Comparison of ENCODE assay signal across 7 cellular contexts in the genomic region with DNA sequence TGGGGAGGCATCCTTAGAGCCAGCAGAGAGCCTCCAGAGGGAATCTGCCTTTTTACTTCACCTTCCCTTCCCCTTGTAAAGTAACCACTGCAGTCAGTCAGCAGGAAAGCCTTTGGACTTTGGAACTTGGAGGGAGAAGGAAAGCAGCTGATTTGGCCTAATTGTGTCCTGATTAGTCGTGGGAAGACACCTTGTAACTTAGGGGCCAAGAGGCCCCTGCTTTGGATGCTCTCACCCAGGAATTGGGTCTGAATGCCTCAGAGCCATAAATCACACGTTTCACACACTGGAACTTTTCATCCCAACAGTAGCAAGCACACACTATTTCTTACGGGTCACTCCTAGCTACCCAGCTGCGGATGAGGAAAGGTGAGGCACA.
DNase-seq lines count a peak whose midpoint lies in the region; ATAC-seq, FAIRE-seq and TF ChIP-seq lines count a peak whose summit lies in the region.

No MANE protein-coding gene starts in this region.

- H3K79me1 ChIP-seq in IMR-90 (ENCODE audit: low read depth in 1 of 2, low read length in 2 of 2), result 0 out of 4 replicates have a peak, but pooled peaks cover 0 to 3% of the 10 kb centered on the region in 2 experiments

- no peak for TF ChIP-seq RAD21 in IMR-90 (IDR thresholded peaks at IDR 0.05; ENCODE audit: low read length)

- H3K36me3 Mint-ChIP-seq in activated naive CD8-positive, alpha-beta T cell, result no peaks in the 10 kb centered on the region

- in situ Hi-C loops in IMR-90 (cut with MboI; ENCODE audit: low sequenced_read_pairs), result loop anchor here (25.0 kb wide), 1 partner anchor 200 kb away; a partner anchor contains a TSS

- H3K9me3 Mint-ChIP-seq in activated naive CD8-positive, alpha-beta T cell (ENCODE audit: low read depth), result no peaks in the 10 kb centered on the region
- no peaks in the 10 kb centered on the region for H3K9me3 Mint-ChIP-seq in stimulated activated naive CD8-positive, alpha-beta T cell treated with anti-CD3 and anti-CD28 coated beads, Interleukin-15, amount 100 ng/mL, for 72 hours

- no peak overlapping the region for H4K5ac ChIP-seq in IMR-90 (ENCODE audit: low read depth, low read length)

- TF ChIP-seq POLR2A in IMR-90 (IDR thresholded peaks at IDR 0.05; ENCODE audit: low read depth, low read length), result no peak

- H2AK9ac ChIP-seq in IMR-90 (replicated peaks; ENCODE audit: low read depth, low read length, poor library complexity), result peak overlapping the region; percentile 16

- peaks cover 10% of the 10 kb centered on the region for H3K4me1 Mint-ChIP-seq in activated naive CD8-positive, alpha-beta T cell (ENCODE audit: low read depth)
- peaks cover 26% of the 10 kb centered on the region for H3K4me1 Mint-ChIP-seq in stimulated activated naive CD8-positive, alpha-beta T cell treated with anti-CD3 and anti-CD28 coated beads, Interleukin-15, amount 100 ng/mL, for 72 hours

- H3K36me3 ChIP-seq in IMR-90 (ENCODE audit: control insufficient read depth, insufficient read depth, low read length), result no peaks in the 10 kb centered on the region

- BruUV-seq in IMR-90 (replicated peaks; lab: Mats Ljungman, UMichigan), result no TSS peak

- no peaks in the 10 kb centered on the region for H4K20me1 ChIP-seq in IMR-90 (ENCODE audit: insufficient read depth, low read length)

- H2AFZ ChIP-seq in IMR-90 (replicated peaks; ENCODE audit: low read length, poor library complexity), result peak overlapping the region; percentile 94

- dilution Hi-C loops in IMR-90 (cut with HindIII; ENCODE audit: low sequenced_read_pairs, unreplicated experiment), result no loop called here

- H3K4me3 ChIP-seq in IMR-90 (ENCODE audit: insufficient read depth, low read depth, low read length), result no peak overlapping the region

- no peaks in the 10 kb centered on the region for H3K9me1 ChIP-seq in IMR-90 (ENCODE audit: insufficient read depth, low read length)

- peak overlapping the region; percentile 26; the same call in 1 of the 2 replicates for H3K18ac ChIP-seq in IMR-90 (ENCODE audit: low read depth, low read length)

- POLR2A ChIA-PET in IMR-90 (lab: Charles Lee; ENCODE audit: unreplicated experiment), result no interaction called here

- H4K8ac ChIP-seq in IMR-90 (ENCODE audit: low read depth in 2 of 2, low read length in 2 of 2), result peak overlapping the region; percentile 4 to 59; a peak in 2 of 4 replicates

- H3K9ac ChIP-seq in IMR-90 (ENCODE audit: low read depth, low read length), result no peak overlapping the region

- peak overlapping the region; percentile 92 for H3K4me3 Mint-ChIP-seq in activated naive CD8-positive, alpha-beta T cell
- peak overlapping the region; percentile 81 to 87 for H3K4me3 Mint-ChIP-seq in stimulated activated naive CD8-positive, alpha-beta T cell treated with anti-CD3 and anti-CD28 coated beads, Interleukin-15, amount 100 ng/mL, for 72 hours

- no peak overlapping the region for H2BK5ac ChIP-seq in IMR-90 (ENCODE audit: low read depth, low read length, poor library complexity, severe bottlenecking)

- H2BK20ac ChIP-seq in IMR-90 (ENCODE audit: low read depth, low read length), result peak overlapping the region; percentile 77

- no peak overlapping the region for H3K27ac ChIP-seq in IMR-90 (ENCODE audit: insufficient read depth, low read length)

- peak overlapping the region; percentile 36; the same call in 1 of the 2 replicates for H2AK5ac ChIP-seq in IMR-90 (ENCODE audit: low read depth, low read length)

- peak overlapping the region; percentile 80 for H3K4ac ChIP-seq in IMR-90 (ENCODE audit: low read depth, low read length)

- H3K23ac ChIP-seq in IMR-90 (ENCODE audit: low read depth, low read length), result 0 out of 2 replicates have a peak overlapping the region, but pooled peaks have one; percentile 54

- H4K91ac ChIP-seq in IMR-90 (ENCODE audit: insufficient read depth, low read depth, low read length), result peak overlapping the region; percentile 9; the same call in 1 of the 2 replicates

- peak overlapping the region; percentile 85 for H2BK120ac ChIP-seq in IMR-90 (ENCODE audit: low read depth, low read length)

- TF ChIP-seq CTCF in IMR-90 (conservative IDR thresholded peaks at IDR 0.05; ENCODE audit: low read depth, low read length), result no peak

- H3K4me1 ChIP-seq in IMR-90 (ENCODE audit: control insufficient read depth, insufficient read depth, low read length), result peaks cover 2% of the 10 kb centered on the region; the same call in 1 of the 2 replicates

- peak overlapping the region; percentile 84 for H3K27ac Mint-ChIP-seq in activated naive CD8-positive, alpha-beta T cell
- peak overlapping the region; percentile 96 to 98 for H3K27ac Mint-ChIP-seq in stimulated activated naive CD8-positive, alpha-beta T cell treated with anti-CD3 and anti-CD28 coated beads, Interleukin-15, amount 100 ng/mL, for 72 hours

- H3K56ac ChIP-seq in IMR-90 (ENCODE audit: extremely low read depth, insufficient read depth, low read length), result peak overlapping the region; percentile 17; the same call in 1 of the 2 replicates

- 0 out of 2 replicates have a peak, but pooled peaks cover 2% of the 10 kb centered on the region for H3K27me3 ChIP-seq in IMR-90 (ENCODE audit: control insufficient read depth, insufficient read depth, low read length)

- intact Hi-C loops in IMR-90 (cut with micrococcal nuclease), result loop anchor here (1.0 to 10.0 kb wide), 6 partner anchors 81 to 391 kb away; a partner anchor contains a TSS

- H3K27me3 Mint-ChIP-seq in activated naive CD8-positive, alpha-beta T cell, result no peaks in the 10 kb centered on the region
- H3K27me3 Mint-ChIP-seq in stimulated activated naive CD8-positive, alpha-beta T cell treated with anti-CD3 and anti-CD28 coated beads, Interleukin-15, amount 100 ng/mL, for 72 hours, result peaks cover 2% of the 10 kb centered on the region

- FAIRE-seq in RCC 7860 (lab: Jason Lieb, UNC), result no peak

- H3K4me2 ChIP-seq in IMR-90 (ENCODE audit: low read depth, low read length), result peak overlapping the region; percentile 63

- CTCF ChIA-PET in IMR-90 (lab: Yijun Ruan, JAX), result interaction anchor here (1.1 to 1.2 kb wide), 2 partner anchors 25 to 80 kb away, joined by 3 to 4 read pairs; no protein-coding TSS in a partner anchor

- DNase-seq in IMR-90, result no peak
- DNase-seq in left lobe of liver (ENCODE audit: low spot score), result no peak
- no peak for DNase-seq in stimulated activated naive CD8-positive, alpha-beta T cell treated with anti-CD3 and anti-CD28 coated beads, Interleukin-15, amount 100 ng/mL, for 72 hours
- DNase-seq in RCC 7860 (ENCODE audit: low spot score), result no peak
- no peak for DNase-seq in MV-4-11 (lab: John Stamatoyannopoulos, UW)

- 67% methylated on average over 1 of the region's 4 CpGs; no CpG with 5 or more reads in 1 of the 2 experiments for WGBS in IMR-90 (ENCODE audit: extremely low coverage in 2 of 2, insufficient read length in 1 of 2), 2 experiments

- H3K9me3 ChIP-seq in IMR-90 (ENCODE audit: control insufficient read depth, insufficient read depth, low read length), result no peaks in the 10 kb centered on the region

- peak overlapping the region; percentile 78 for H3K14ac ChIP-seq in IMR-90 (replicated peaks; ENCODE audit: low read depth, low read length)

- H2BK15ac ChIP-seq in IMR-90 (ENCODE audit: low read depth, low read length), result peak overlapping the region; percentile 51; the same call in 1 of the 3 replicates

- ATAC-seq in IMR-90 (ENCODE audit: low read depth) (peak; percentile 27; the same call in 1 of the 2 replicates), left lobe of liver (peak; percentile 29), GM18858 (IDR thresholded peaks at IDR 0.05; ENCODE audit: unreplicated experiment) (no peak)
- ATAC-seq in stimulated activated naive CD8-positive, alpha-beta T cell treated with anti-CD3 and anti-CD28 coated beads, Interleukin-15, amount 100 ng/mL, for 72 hours, result no peak

TF ChIP-seq in IMR-90, 13 proteins besides CTCF, POLR2A, EP300 and RAD21:
- TF ChIP-seq MAFK (IDR thresholded peaks at IDR 0.05; ENCODE audit: low read depth, low read length) (no peak), SMC3 (IDR thresholded peaks at IDR 0.05; ENCODE audit: low read depth, low read length) (no peak), FOS (IDR thresholded peaks at IDR 0.05; ENCODE audit: low read depth, low read length) (no peak), CHD1 (IDR thresholded peaks at IDR 0.05; ENCODE audit: low read depth, low read length) (no peak), MXI1 (IDR thresholded peaks at IDR 0.05; ENCODE audit: borderline replicate concordance, low read depth, low read length) (no peak), RFX5 (IDR thresholded peaks at IDR 0.05; ENCODE audit: low read depth, low read length) (no peak), RCOR1 (IDR thresholded peaks at IDR 0.05; ENCODE audit: insufficient replicate concordance, low read length) (no peak), CEBPB (IDR thresholded peaks at IDR 0.05; ENCODE audit: low read depth, low read length) (no peak), NFE2L2 (IDR thresholded peaks at IDR 0.05; ENCODE audit: low read depth, low read length) (no peak), MAZ (IDR thresholded peaks at IDR 0.05; ENCODE audit: borderline replicate concordance, low read depth, low read length) (no peak), BHLHE40 (IDR thresholded peaks at IDR 0.05; ENCODE audit: low read depth, low read length) (no peak)
- TF ChIP-seq, protein P1, sequence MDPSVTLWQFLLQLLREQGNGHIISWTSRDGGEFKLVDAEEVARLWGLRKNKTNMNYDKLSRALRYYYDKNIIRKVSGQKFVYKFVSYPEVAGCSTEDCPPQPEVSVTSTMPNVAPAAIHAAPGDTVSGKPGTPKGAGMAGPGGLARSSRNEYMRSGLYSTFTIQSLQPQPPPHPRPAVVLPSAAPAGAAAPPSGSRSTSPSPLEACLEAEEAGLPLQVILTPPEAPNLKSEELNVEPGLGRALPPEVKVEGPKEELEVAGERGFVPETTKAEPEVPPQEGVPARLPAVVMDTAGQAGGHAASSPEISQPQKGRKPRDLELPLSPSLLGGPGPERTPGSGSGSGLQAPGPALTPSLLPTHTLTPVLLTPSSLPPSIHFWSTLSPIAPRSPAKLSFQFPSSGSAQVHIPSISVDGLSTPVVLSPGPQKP (IDR thresholded peaks at IDR 0.05; ENCODE audit: borderline replicate concordance, low read depth, low read length), result no peak
- TF ChIP-seq, protein P2, sequence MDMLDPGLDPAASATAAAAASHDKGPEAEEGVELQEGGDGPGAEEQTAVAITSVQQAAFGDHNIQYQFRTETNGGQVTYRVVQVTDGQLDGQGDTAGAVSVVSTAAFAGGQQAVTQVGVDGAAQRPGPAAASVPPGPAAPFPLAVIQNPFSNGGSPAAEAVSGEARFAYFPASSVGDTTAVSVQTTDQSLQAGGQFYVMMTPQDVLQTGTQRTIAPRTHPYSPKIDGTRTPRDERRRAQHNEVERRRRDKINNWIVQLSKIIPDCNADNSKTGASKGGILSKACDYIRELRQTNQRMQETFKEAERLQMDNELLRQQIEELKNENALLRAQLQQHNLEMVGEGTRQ (IDR thresholded peaks at IDR 0.05; ENCODE audit: low read depth, low read length), result no peak

Comparison
In these comparisons a context has a peak if more than half of its experiments do, and no peak if none do; other contexts are left out.
1. ATAC-seq: peak in IMR-90 (single experiment) and left lobe of liver (single experiment); none in stimulated activated naive CD8-positive, alpha-beta T cell treated with anti-CD3 and anti-CD28 coated beads, Interleukin-15, amount 100 ng/mL, for 72 hours (single experiment) and GM18858 (single experiment).